27 cellular contexts compared by ENCODE assay signal in genomic region chr17:44178133-44178532, GRCh38. TPM values are rescaled to one million over a fixed set of nuclear protein-coding genes. Genes with fewer than 3 reads are reported as not detected.
"Had no signal": no experiment of that assay in that cellular context is flagged by ENCODE, and none has a peak within 500 bp of the region (broad histone marks: within the 10 kb centered on the region; RNA-seq: fewer than 3 reads in every experiment).

No MANE protein-coding gene starts in this region.

- H3K27me3 ChIP-seq: ascending aorta, cardiac muscle cell, Peyer's patch, SJCRH30 had no signal

- DNase-seq: activated CD4-positive, alpha-beta T cell treated with anti-CD3 and anti-CD28 coated beads for 36 hours; activated CD4-positive, alpha-beta T cell treated with anti-CD3 and anti-CD28 coated beads, Interleukin-2, amount 10 ng/mL, durations not matched to agents 7 days and 5 days; activated CD4-positive, alpha-beta T cell treated with anti-CD3 and anti-CD28 coated beads, Interleukin-2, amount 50 U/mL, for 48 hours; activated CD8-positive, alpha-beta T cell treated with anti-CD3 and anti-CD28 coated beads, Interleukin-2, amount 10 ng/mL, durations not matched to agents 7 days and 5 days; activated gamma-delta T cell; activated naive CD4-positive, alpha-beta T cell treated with Interleukin-2 at 50 U/mL for 16 hours; activated naive CD8-positive, alpha-beta T cell treated with anti-CD3 and anti-CD28 coated beads, Interleukin-2, amount 10 ng/mL, durations not matched to agents 7 days and 5 days; activated T-cell treated with anti-CD3 and anti-CD28 coated beads, Interleukin-2, amount 50 U/mL, for 24 hours; amygdala; MM.1S; MV-4-11; NCI-H1092; NCI-H1436 treated with DMSO at 0.1 percent for 48 hours; NCI-H1694 treated with DMSO at 0.1 percent for 48 hours; NCI-H2029; NCI-H345; NCI-H524 treated with DMSO at 0.1 percent for 48 hours; Peyer's patch; SHP77; SJCRH30 had no signal

- H3K4me3 ChIP-seq: ascending aorta, cardiac muscle cell, Peyer's patch, SJCRH30, SK-N-MC had no signal

- H3K4me1 ChIP-seq: ascending aorta, Peyer's patch, SJCRH30 had no signal

- H3K9me3 ChIP-seq: ascending aorta, Peyer's patch, SJCRH30 had no signal

- ATAC-seq: activated CD4-positive, alpha-beta T cell treated with anti-CD3 and anti-CD28 coated beads for 36 hours; activated CD4-positive, CD25-positive, alpha-beta regulatory T cell treated with anti-CD3 and anti-CD28 coated beads, Interleukin-2, amount 50 U/mL, for 24 hours; WTC11 had no signal

- H3K27ac ChIP-seq: ascending aorta, cardiac muscle cell, Peyer's patch, SJCRH30, SK-N-MC had no signal

RNA-seq across cellular contexts. Expression of gene ASB16, which starts 7.6 kb away (rescaled TPM):
- total RNA-seq: ascending aorta, chondrocyte, NCI-H460, SJCRH30 had no signal

RNA-seq across cellular contexts. Expression of gene HROB, which starts 36.4 kb away (rescaled TPM):
- total RNA-seq: ascending aorta had no signal
